Comparison of ENCODE assay signal across 22 cellular contexts in the genomic region with DNA sequence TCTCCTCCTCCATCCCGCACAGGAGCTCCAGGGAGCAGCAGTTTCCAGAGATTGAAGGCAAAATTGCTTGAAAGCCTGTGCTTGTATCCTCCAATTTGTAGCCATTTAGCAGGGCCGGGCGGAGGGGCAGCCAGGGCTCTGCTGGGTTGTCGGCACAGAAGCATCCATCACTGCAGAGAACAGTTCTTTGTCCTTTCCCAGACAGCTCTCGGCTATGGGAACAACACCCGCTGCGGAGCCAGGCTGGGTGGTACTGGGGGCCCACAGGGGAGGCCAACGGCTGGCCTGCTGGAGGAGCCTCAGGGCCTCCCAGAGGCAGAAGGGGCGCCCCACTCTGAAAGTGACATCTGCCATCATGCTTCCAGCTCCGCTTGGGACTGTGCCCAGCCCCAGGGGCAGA. TPM values are rescaled to one million over a fixed set of nuclear protein-coding genes. Genes with fewer than 3 reads are reported as not detected.
"Had no signal": no experiment of that assay in that cellular context is flagged by ENCODE, and none has a peak within 500 bp of the region (broad histone marks: within the 10 kb centered on the region; RNA-seq: fewer than 3 reads in every experiment).

No MANE protein-coding gene starts in this region.

- H3K4me2 ChIP-seq: smooth muscle cell had no signal

- DNase-seq: activated B cell treated with CpG ODN at 0.5 μM for 24 hours; activated CD4-positive, alpha-beta memory T cell treated with anti-CD3 and anti-CD28 coated beads for 36 hours; activated CD4-positive, alpha-beta T cell treated with anti-CD3 and anti-CD28 coated beads for 4 hours; activated CD8-positive, alpha-beta memory T cell treated with anti-CD3 and anti-CD28 coated beads, Interleukin-2, amount 10 ng/mL, durations not matched to agents 7 days and 5 days; foreskin keratinocyte; mammary epithelial cell; nephron progenitor cell; stimulated activated CD4-positive, alpha-beta T cell treated with anti-CD3 and anti-CD28 coated beads, Interleukin-4, amount 100 ng/mL, for 1 hour; stimulated activated naive CD8-positive, alpha-beta T cell treated with anti-CD3 and anti-CD28 coated beads, Interleukin-15, amount 100 ng/mL, for 72 hours; transverse colon had no signal

- H3K9me3 ChIP-seq: pancreas, suprapubic skin, transverse colon, vagina had no signal

- H3K36me3 ChIP-seq: cardiac muscle cell, pancreas, suprapubic skin, transverse colon, vagina had no signal

- H3K4me3 ChIP-seq: cardiac muscle cell, pancreas, smooth muscle cell, suprapubic skin, transverse colon, vagina had no signal

- H3K4me1 ChIP-seq: foreskin keratinocyte, pancreas, suprapubic skin, transverse colon, vagina had no signal

- H3K27me3 ChIP-seq: pancreas, vagina had no signal

- H3K27ac ChIP-seq: cardiac muscle cell, foreskin keratinocyte, pancreas, suprapubic skin, transverse colon, vagina had no signal

RNA-seq across cellular contexts. Expression of gene HRH3, which starts 7.8 kb away (rescaled TPM):
- total RNA-seq: activated B cell treated with CpG ODN at 0.5 μM for 24 hours; activated CD4-positive, alpha-beta memory T cell treated with anti-CD3 and anti-CD28 coated beads for 36 hours; activated CD8-positive, alpha-beta memory T cell treated with anti-CD3 and anti-CD28 coated beads, Interleukin-2, amount 10 ng/mL, durations not matched to agents 7 days and 5 days; cardiac muscle cell; dermis microvascular lymphatic vessel endothelial cell; epithelial cell of proximal tubule; fibroblast of lung; foreskin keratinocyte; left lobe of liver; mammary epithelial cell; pulmonary artery endothelial cell; sciatic nerve; smooth muscle cell; suprapubic skin; transverse colon; vagina had no signal
- polyA plus RNA-seq: cardiac muscle cell, fibroblast of lung, foreskin keratinocyte, keratinocyte, mammary epithelial cell, smooth muscle cell had no signal
